Comparison of ENCODE assay signal across 22 cellular contexts in the genomic region with DNA sequence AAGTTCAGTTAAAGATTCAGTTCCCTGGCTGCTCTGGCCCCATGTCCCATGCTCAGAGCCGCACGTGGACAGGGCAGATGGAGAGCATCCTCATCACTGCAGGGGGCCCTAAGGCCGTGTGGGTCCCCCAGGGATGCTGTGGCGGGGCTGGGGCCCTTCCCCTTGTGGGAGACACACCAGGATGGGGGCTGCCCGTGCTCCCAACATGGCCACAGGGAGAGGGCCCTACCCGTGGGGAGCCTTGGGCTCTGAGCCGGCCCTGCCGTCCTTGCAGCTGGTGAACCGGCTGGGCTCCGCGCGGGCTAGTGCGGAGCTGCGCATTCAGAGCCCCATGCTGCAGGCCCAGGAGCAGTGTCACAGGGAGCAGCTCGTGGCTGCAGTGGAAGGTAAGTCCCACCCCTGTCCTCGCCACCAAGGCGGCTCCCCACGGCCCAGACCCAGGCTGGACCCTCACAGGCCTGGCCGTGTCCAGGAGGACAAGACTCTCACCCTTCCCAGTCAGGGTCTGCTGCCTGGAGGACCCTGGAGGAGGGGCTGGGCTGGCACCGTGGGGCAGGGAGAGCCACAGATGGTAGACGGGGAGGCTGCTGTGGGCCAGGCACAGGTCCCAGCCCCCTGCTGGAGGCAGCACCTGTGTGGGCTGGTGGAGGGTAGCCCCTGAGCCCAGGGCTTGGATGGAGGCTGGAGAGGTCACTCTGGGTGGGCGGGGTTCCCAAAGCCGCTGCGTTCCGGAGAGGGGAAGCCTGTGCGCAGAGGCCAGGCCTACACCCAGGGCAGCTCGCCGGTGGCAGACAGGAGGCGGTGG. TPM values are rescaled to one million over a fixed set of nuclear protein-coding genes. Genes with fewer than 3 reads are reported as not detected.
A peak's percentile ranks its signal among the peaks of the same experiment; 100 is the strongest.
DNase-seq lines count a peak whose midpoint lies in the region; ATAC-seq and TF ChIP-seq lines count a peak whose summit lies in the region.
"Had no signal": no experiment of that assay in that cellular context is flagged by ENCODE, and none has a peak within 500 bp of the region (broad histone marks: within the 10 kb centered on the region; RNA-seq: fewer than 3 reads in every experiment).

No MANE protein-coding gene starts in this region.

- TF ChIP-seq CTCF in right atrium auricular region (IDR thresholded peaks at IDR 0.05), result no peak
- TF ChIP-seq CTCF in tibial nerve (IDR thresholded peaks at IDR 0.05), result no peak

- no peak for TF ChIP-seq EP300 in tibial nerve (IDR thresholded peaks at IDR 0.05)

- H3K4me1 ChIP-seq in right atrium auricular region (no peaks in the 10 kb centered on the region), tibial nerve (no peaks in the 10 kb centered on the region)
- H3K4me1 ChIP-seq: BLaER1 had no signal

- H3K9me3 ChIP-seq in right atrium auricular region (no peaks in the 10 kb centered on the region), tibial nerve (no peaks in the 10 kb centered on the region)
- H3K9me3 ChIP-seq: BLaER1 had no signal

- ATAC-seq in Right ventricle myocardium inferior, result no peak
- no peak for ATAC-seq in left ventricle myocardium superior
- no peak for ATAC-seq in HG03196 (IDR thresholded peaks at IDR 0.05; ENCODE audit: unreplicated experiment)
- ATAC-seq: Panc1 had no signal

- no peak for TF ChIP-seq POLR2A in tibial nerve (IDR thresholded peaks at IDR 0.05)

- WGBS in tibial nerve, 2 donors, result 91 to 93% methylated on average over 21 to 22 of the region's 29 CpGs

- peak; percentile 63 for DNase-seq in Right ventricle myocardium inferior (ENCODE audit: missing footprints)
- no peak for DNase-seq in right atrium auricular region (ENCODE audit: low spot score)
- peak; percentile 32 for DNase-seq in cerebellar cortex (ENCODE audit: low spot score)
- peak; percentile 28 for DNase-seq in left ventricle myocardium superior
- peak; percentile 79 for DNase-seq in posterior vena cava (ENCODE audit: low spot score)
- DNase-seq in tibial nerve (ENCODE audit: low spot score in 2 of 2), result no peak
- DNase-seq in SW 1271 (lab: John Stamatoyannopoulos, UW), result no peak
- DNase-seq: ACHN; CD4-positive, alpha-beta T cell; COR-L47; DND-41; H7; NCI-H1105; NCI-H2029 treated with DMSO at 0.1 percent for 48 hours; NCI-H2171; NCI-H524 treated with DMSO at 0.1 percent for 48 hours; NCI-H82 had no signal

- H3K27ac ChIP-seq in right atrium auricular region (peak overlapping the region in 1 of 2 donors; percentile 26), tibial nerve (no peak overlapping the region)
- H3K27ac ChIP-seq: 22Rv1, BLaER1, KMS-11 had no signal

- H3K4me3 ChIP-seq in right atrium auricular region (no peak overlapping the region), tibial nerve (no peak overlapping the region)
- H3K4me3 ChIP-seq: BLaER1 had no signal

- no peaks in the 10 kb centered on the region for H3K27me3 ChIP-seq in right atrium auricular region
- H3K27me3 ChIP-seq in tibial nerve, result no peaks in the 10 kb centered on the region
- H3K27me3 ChIP-seq: BLaER1 had no signal

- H3K36me3 ChIP-seq in right atrium auricular region (peaks cover 46% of the 10 kb centered on the region), tibial nerve (no peaks in the 10 kb centered on the region)

- intact Hi-C loops in Right ventricle myocardium inferior (cut with DNase I) (no loop called here), left ventricle myocardium superior (cut with micrococcal nuclease) (no loop called here), posterior vena cava (cut with DNase I) (no loop called here)

RNA-seq across cellular contexts. Expression of gene TRIM11, which starts 53.8 kb away (rescaled TPM):
- total RNA-seq in Right ventricle myocardium inferior (7.7 TPM), right atrium auricular region (1 to 10 TPM; 5.5 to 9.8 TPM), left ventricle myocardium superior (7.6 TPM), posterior vena cava (10 to 100 TPM; 12.7 to 13.3 TPM), tibial nerve (10 to 100 TPM; 19.9 to 32.8 (median 23.9) TPM)

Comparison
In these comparisons a context has a peak if more than half of its experiments do, and no peak if none do; other contexts are left out.
1. DNase-seq: peak in Right ventricle myocardium inferior (single experiment), cerebellar cortex (single experiment), left ventricle myocardium superior (single experiment) and posterior vena cava (single experiment); none in right atrium auricular region (single experiment), tibial nerve (0 of 2) and SW 1271 (0 of 2).